Comparison of ENCODE assay signal across 16 cellular contexts in genomic region chr9:107316795-107317661, GRCh38. TPM values are rescaled to one million over a fixed set of nuclear protein-coding genes. Genes with fewer than 3 reads are reported as not detected.
DNase-seq lines count a peak whose midpoint lies in the region; ATAC-seq and TF ChIP-seq lines count a peak whose summit lies in the region.
"Had no signal": no experiment of that assay in that cellular context is flagged by ENCODE, and none has a peak within 500 bp of the region (broad histone marks: within the 10 kb centered on the region; RNA-seq: fewer than 3 reads in every experiment).

No MANE protein-coding gene starts in this region.

- H3K36me3 ChIP-seq in mammary epithelial cell (ENCODE audit: insufficient read depth, low read length) (peaks cover 28% of the 10 kb centered on the region), PC-9 (ENCODE audit: low read depth) (peaks cover 63% of the 10 kb centered on the region)

- TF ChIP-seq CTCF in MCF 10A (IDR thresholded peaks at IDR 0.05; ENCODE audit: unreplicated experiment) (no peak), mammary epithelial cell (conservative IDR thresholded peaks at IDR 0.05 in 1 of 2, IDR thresholded peaks at IDR 0.05 in 1 of 2; ENCODE audit: extremely low read depth in 1 of 2, insufficient read depth in 1 of 2, low read depth in 1 of 2, low read length in 2 of 2) (no peak), PC-9 (conservative IDR thresholded peaks at IDR 0.05) (no peak), glutamatergic neuron (IDR thresholded peaks at IDR 0.05; ENCODE audit: partially characterized antibody, unreplicated experiment) (no peak), type B pancreatic cell (conservative IDR thresholded peaks at IDR 0.05) (no peak)

- intact Hi-C loops in MCF 10A (cut with micrococcal nuclease): no loop called here
- intact Hi-C loops in mammary epithelial cell (cut with micrococcal nuclease): no loop called here
- intact Hi-C loops in PC-9 (cut with micrococcal nuclease; ENCODE audit: unreplicated experiment): no loop called here

- H3K9me3 ChIP-seq in mammary epithelial cell (replicated peaks; ENCODE audit: insufficient read depth, low read length) (no peaks in the 10 kb centered on the region), PC-9 (ENCODE audit: insufficient read depth, low read depth) (no peaks in the 10 kb centered on the region)

- H3K4me3 ChIP-seq in mammary epithelial cell (replicated peaks in 1 of 3; ENCODE audit: insufficient read depth in 1 of 3, low read depth in 2 of 3, low read length in 3 of 3) (no peak overlapping the region), PC-9 (no peak overlapping the region)

- no peaks in the 10 kb centered on the region for H3K9me2 ChIP-seq in PC-9 (ENCODE audit: insufficient read depth)

- H3K36me3 Mint-ChIP-seq in MCF 10A (ENCODE audit: insufficient read depth, unreplicated experiment): peaks cover 76% of the 10 kb centered on the region
- no peaks in the 10 kb centered on the region for H3K36me3 Mint-ChIP-seq in glutamatergic neuron (ENCODE audit: unreplicated experiment)
- peaks cover 55% of the 10 kb centered on the region for H3K36me3 Mint-ChIP-seq in type B pancreatic cell

- H3K4me2 ChIP-seq in mammary epithelial cell (ENCODE audit: insufficient read depth, low read depth, low read length): no peak overlapping the region
- H3K4me2 ChIP-seq in PC-9: no peak overlapping the region

- ATAC-seq in GM21723 (IDR thresholded peaks at IDR 0.05; ENCODE audit: unreplicated experiment): no peak
- ATAC-seq: sciatic nerve had no signal

- H3F3A ChIP-seq in PC-9 (ENCODE audit: insufficient read depth, low read depth): peaks cover 67% of the 10 kb centered on the region

- POLR2A ChIA-PET in MCF 10A (lab: Yijun Ruan, JAX) (interaction anchor here (0.8 to 1.1 kb wide), 2 partner anchors 10 to 17 kb away, joined by 3 to 4 read pairs; no protein-coding TSS in a partner anchor), PC-9 (lab: Charles Lee; ENCODE audit: unreplicated experiment) (no interaction called here)

- H3K27me3 ChIP-seq in mammary epithelial cell (ENCODE audit: insufficient read depth, low read length): no peaks in the 10 kb centered on the region
- H3K27me3 ChIP-seq in PC-9 (ENCODE audit: insufficient read depth, low read depth): no peaks in the 10 kb centered on the region

- no peaks in the 10 kb centered on the region for H4K20me1 ChIP-seq in mammary epithelial cell (ENCODE audit: insufficient read depth, low read length)
- H4K20me1 ChIP-seq in PC-9 (ENCODE audit: insufficient read depth): peaks cover 75% of the 10 kb centered on the region

- peaks cover 95% of the 10 kb centered on the region for H3K79me2 ChIP-seq in mammary epithelial cell (ENCODE audit: insufficient read depth, low read length)
- peaks cover 98% of the 10 kb centered on the region for H3K79me2 ChIP-seq in PC-9 (ENCODE audit: low read depth)

- H2AFZ ChIP-seq in mammary epithelial cell (ENCODE audit: low read depth, low read length) (no peak overlapping the region), PC-9 (no peak overlapping the region)

- WGBS in mammary epithelial cell (ENCODE audit: low coverage, missing lambda C conversion rate): 50% methylated on average over 2 of the region's 5 CpGs

- H3K4me3 Mint-ChIP-seq in MCF 10A (ENCODE audit: unreplicated experiment): no peak overlapping the region
- peak overlapping the region; percentile 17 for H3K4me3 Mint-ChIP-seq in glutamatergic neuron (ENCODE audit: unreplicated experiment)
- no peak overlapping the region for H3K4me3 Mint-ChIP-seq in type B pancreatic cell

- CTCF ChIA-PET in MCF 10A (lab: Yijun Ruan, JAX) (no interaction called here), mammary epithelial cell (lab: Charles Lee; ENCODE audit: low non-redundant PET) (no interaction called here), PC-9 (lab: Charles Lee) (no interaction called here)

- DNase-seq in MCF 10A (ENCODE audit: unreplicated experiment) (no peak), mammary epithelial cell (no peak), PC-9 (no peak), glutamatergic neuron (no peak), type B pancreatic cell (ENCODE audit: extremely low spot score, unreplicated experiment) (no peak), kidney tubule cell (ENCODE audit: low spot score) (no peak), GDM1 (lab: John Stamatoyannopoulos, UW) (no peak)
- DNase-seq: activated CD4-positive, alpha-beta T cell treated with anti-CD3 and anti-CD28 coated beads, Interleukin-2, amount 50 U/mL, for 48 hours; AML-193; GOT3; hippocampal formation; midbrain; NCI-H2029 treated with DMSO at 0.1 percent for 48 hours had no signal

- H3K4me1 ChIP-seq in mammary epithelial cell (ENCODE audit: insufficient read depth, low read length) (peaks cover 5% of the 10 kb centered on the region), PC-9 (replicated peaks; ENCODE audit: insufficient read depth) (no peaks in the 10 kb centered on the region)

- H3K9ac ChIP-seq in mammary epithelial cell (ENCODE audit: insufficient read depth, low read length): no peak overlapping the region

- no peaks in the 10 kb centered on the region for H3K27me3 Mint-ChIP-seq in MCF 10A (ENCODE audit: insufficient read depth, unreplicated experiment)
- peaks cover 5% of the 10 kb centered on the region for H3K27me3 Mint-ChIP-seq in glutamatergic neuron (ENCODE audit: unreplicated experiment)
- no peaks in the 10 kb centered on the region for H3K27me3 Mint-ChIP-seq in type B pancreatic cell
- H3K27me3 Mint-ChIP-seq: IgD-negative memory B cell had no signal

- in situ Hi-C loops in mammary epithelial cell (cut with MboI; ENCODE audit: low sequenced_read_pairs in 2 of 2): no loop called here

- dilution Hi-C loops in mammary epithelial cell (cut with HindIII; ENCODE audit: low sequenced_read_pairs): no loop called here

- H3K27ac Mint-ChIP-seq in MCF 10A (ENCODE audit: low read depth, unreplicated experiment): peak overlapping the region; percentile 60
- peak overlapping the region; percentile 90 for H3K27ac Mint-ChIP-seq in glutamatergic neuron (ENCODE audit: unreplicated experiment)
- H3K27ac Mint-ChIP-seq in type B pancreatic cell: peak overlapping the region; percentile 39

- H3K27ac ChIP-seq in mammary epithelial cell (ENCODE audit: insufficient read depth, low read depth, low read length) (no peak overlapping the region), PC-9 (0 out of 2 replicates have a peak overlapping the region, but pooled peaks have one; percentile 5)

- BruUV-seq in MCF 10A (replicated peaks; lab: Mats Ljungman, UMichigan) (no TSS peak), mammary epithelial cell (replicated peaks; lab: Mats Ljungman, UMichigan) (no TSS peak), PC-9 (replicated peaks; lab: Mats Ljungman, UMichigan) (no TSS peak)

- H3K4me1 Mint-ChIP-seq in MCF 10A (ENCODE audit: insufficient read depth, unreplicated experiment) (peaks cover 26% of the 10 kb centered on the region), glutamatergic neuron (ENCODE audit: low read depth, unreplicated experiment) (peaks cover 30% of the 10 kb centered on the region), type B pancreatic cell (ENCODE audit: unreplicated experiment) (peaks cover 9% of the 10 kb centered on the region)

- H3K9me3 Mint-ChIP-seq in MCF 10A (ENCODE audit: unreplicated experiment) (no peaks in the 10 kb centered on the region), glutamatergic neuron (ENCODE audit: unreplicated experiment) (peaks cover 9% of the 10 kb centered on the region), type B pancreatic cell (no peaks in the 10 kb centered on the region)
- H3K9me3 Mint-ChIP-seq: IgD-negative memory B cell had no signal

RNA-seq across cellular contexts. Expression of gene RAD23B, which starts 33.9 kb away (rescaled TPM):
- 173 and 222 TPM in 2 replicates for total RNA-seq in MCF 10A (2022)
- total RNA-seq in mammary epithelial cell: 100 to 1,000 TPM; 126 to 177 TPM
- 166 TPM for polyA plus RNA-seq in mammary epithelial cell
- polyA minus RNA-seq in mammary epithelial cell: 115 TPM
- total RNA-seq in PC-9 (2021): 164 and 176 TPM in 2 replicates
- 145 TPM for total RNA-seq in glutamatergic neuron (ENCODE audit: unreplicated experiment)
- total RNA-seq in type B pancreatic cell (ENCODE audit: low replicate concordance): 134 and 186 TPM in 2 replicates

Comparison
In these comparisons a context has a peak if more than half of its experiments do, and no peak if none do; other contexts are left out.
1. H3K27ac Mint-ChIP-seq: peak in every context shown above with its lines; median percentile 90 in glutamatergic neuron; 60 in MCF 10A; 39 in type B pancreatic cell.